In the genomic region with DNA sequence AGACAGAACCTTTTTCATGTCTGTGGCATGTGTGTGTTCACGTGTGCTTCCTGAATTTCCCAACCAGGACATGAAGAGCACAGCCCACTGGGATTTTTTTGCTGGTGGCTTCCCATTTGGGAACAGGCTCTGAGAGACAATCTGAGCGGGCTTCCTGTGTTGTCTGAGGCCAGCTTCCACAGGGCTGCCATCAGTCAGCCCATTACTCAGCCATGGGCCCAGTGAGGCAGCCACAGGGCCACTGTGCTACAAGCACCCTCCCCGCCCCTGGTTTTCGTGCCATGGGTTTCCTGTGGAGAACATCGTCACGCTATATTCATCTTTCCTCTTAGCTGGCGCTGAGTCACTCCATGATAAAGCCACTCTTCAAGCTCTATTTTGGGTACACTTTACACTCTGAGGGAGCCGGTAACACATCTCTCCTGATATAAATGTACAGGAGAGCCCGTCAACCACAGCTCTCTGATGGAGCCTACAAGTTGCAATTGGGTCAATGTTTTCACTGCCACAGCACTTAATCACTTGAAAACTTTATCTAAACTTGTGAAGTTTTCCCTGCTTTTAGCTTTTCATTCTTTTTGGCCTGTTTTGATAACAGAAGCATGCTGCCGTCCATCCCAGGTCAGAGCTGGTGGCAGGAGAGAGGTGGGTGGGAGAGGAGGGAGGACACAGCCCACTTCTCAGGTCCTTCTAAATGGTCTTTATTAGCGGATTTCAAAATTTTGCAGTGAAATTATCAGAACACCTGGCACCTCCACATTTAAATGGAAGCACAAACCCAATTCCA, we compare ENCODE assay signal across 8 cellular contexts.
DNase-seq lines count a peak whose midpoint lies in the region; ATAC-seq, FAIRE-seq and TF ChIP-seq lines count a peak whose summit lies in the region.

No MANE protein-coding gene starts in this region.

- peaks cover 3% of the 10 kb centered on the region for H3K9me3 Mint-ChIP-seq in activated B cell treated with CpG ODN at 0.5 μM for 24 hours
- H3K9me3 Mint-ChIP-seq in memory B cell: peaks cover 2% of the 10 kb centered on the region

- H3K36me3 Mint-ChIP-seq in activated B cell treated with CpG ODN at 0.5 μM for 24 hours (ENCODE audit: low read depth) (peaks cover 7% of the 10 kb centered on the region), memory B cell (peaks cover 17% of the 10 kb centered on the region)

- no peak for TF ChIP-seq CTCF in activated B cell treated with CpG ODN at 0.5 μM for 24 hours (IDR thresholded peaks at IDR 0.05)
- TF ChIP-seq CTCF in bronchial epithelial cell (IDR thresholded peaks at IDR 0.05; ENCODE audit: insufficient read depth, low read length, severe bottlenecking): no peak

- H3K4me3 Mint-ChIP-seq in activated B cell treated with CpG ODN at 0.5 μM for 24 hours: no peak overlapping the region
- no peak overlapping the region for H3K4me3 Mint-ChIP-seq in memory B cell

- no peak overlapping the region for H3K4me3 ChIP-seq in bronchial epithelial cell (ENCODE audit: low read depth, low read length)

- intact Hi-C loops in activated B cell treated with CpG ODN at 0.5 μM for 24 hours (cut with micrococcal nuclease): no loop called here

- H3K27me3 Mint-ChIP-seq in activated B cell treated with CpG ODN at 0.5 μM for 24 hours (no peaks in the 10 kb centered on the region), memory B cell (no peaks in the 10 kb centered on the region)

- CTCF ChIA-PET in activated B cell treated with CpG ODN at 0.5 μM for 24 hours (lab: Charles Lee): no interaction called here

- no peaks in the 10 kb centered on the region for H3K36me3 ChIP-seq in bronchial epithelial cell (ENCODE audit: control insufficient read depth, insufficient read depth, low read length)

- DNase-seq in GDM1 (lab: John Stamatoyannopoulos, UW) (peak; percentile 72), activated B cell treated with CpG ODN at 0.5 μM for 24 hours (no peak), bronchial epithelial cell (ENCODE audit: low read depth) (peak; percentile 99), memory B cell (ENCODE audit: low spot score in 2 of 2) (no peak), HuH-7 (ENCODE audit: low spot score) (no peak), NCI-H748 treated with DMSO at 0.1 percent for 48 hours (lab: John Stamatoyannopoulos, UW) (no peak)
- peak; percentile 52 for DNase-seq in stimulated activated CD8-positive, alpha-beta memory T cell treated with anti-CD3 and anti-CD28 coated beads, Interleukin-7, amount 100 ng/mL, for 24 hours (ENCODE audit: low read depth)

- ATAC-seq in HG03439 (IDR thresholded peaks at IDR 0.05; ENCODE audit: unreplicated experiment) (peak; percentile 32), activated B cell treated with CpG ODN at 0.5 μM for 24 hours (ENCODE audit: low read depth) (peak; percentile 59), memory B cell (ENCODE audit: low read depth) (no peak)

- FAIRE-seq in bronchial epithelial cell (lab: Jason Lieb, UNC): no peak

- H3K4me1 Mint-ChIP-seq in activated B cell treated with CpG ODN at 0.5 μM for 24 hours: peaks cover 39% of the 10 kb centered on the region
- peaks cover 36% of the 10 kb centered on the region for H3K4me1 Mint-ChIP-seq in memory B cell

- POLR2A ChIA-PET in activated B cell treated with CpG ODN at 0.5 μM for 24 hours (lab: Charles Lee): no interaction called here

- no peaks in the 10 kb centered on the region for H3K27me3 ChIP-seq in bronchial epithelial cell (ENCODE audit: control insufficient read depth, insufficient read depth, low read length)

- H3K27ac Mint-ChIP-seq in activated B cell treated with CpG ODN at 0.5 μM for 24 hours (peak overlapping the region; percentile 50), memory B cell (peak overlapping the region; percentile 78)

Comparison
In these comparisons a context has a peak if more than half of its experiments do, and no peak if none do; other contexts are left out.
1. DNase-seq: peak in GDM1 (single experiment), bronchial epithelial cell (single experiment) and stimulated activated CD8-positive, alpha-beta memory T cell treated with anti-CD3 and anti-CD28 coated beads, Interleukin-7, amount 100 ng/mL, for 24 hours (single experiment); none in activated B cell treated with CpG ODN at 0.5 μM for 24 hours (single experiment), memory B cell (0 of 2), HuH-7 (single experiment) and NCI-H748 treated with DMSO at 0.1 percent for 48 hours (single experiment).